Comparison of ENCODE assay signal across 8 cellular contexts in the genomic region with DNA sequence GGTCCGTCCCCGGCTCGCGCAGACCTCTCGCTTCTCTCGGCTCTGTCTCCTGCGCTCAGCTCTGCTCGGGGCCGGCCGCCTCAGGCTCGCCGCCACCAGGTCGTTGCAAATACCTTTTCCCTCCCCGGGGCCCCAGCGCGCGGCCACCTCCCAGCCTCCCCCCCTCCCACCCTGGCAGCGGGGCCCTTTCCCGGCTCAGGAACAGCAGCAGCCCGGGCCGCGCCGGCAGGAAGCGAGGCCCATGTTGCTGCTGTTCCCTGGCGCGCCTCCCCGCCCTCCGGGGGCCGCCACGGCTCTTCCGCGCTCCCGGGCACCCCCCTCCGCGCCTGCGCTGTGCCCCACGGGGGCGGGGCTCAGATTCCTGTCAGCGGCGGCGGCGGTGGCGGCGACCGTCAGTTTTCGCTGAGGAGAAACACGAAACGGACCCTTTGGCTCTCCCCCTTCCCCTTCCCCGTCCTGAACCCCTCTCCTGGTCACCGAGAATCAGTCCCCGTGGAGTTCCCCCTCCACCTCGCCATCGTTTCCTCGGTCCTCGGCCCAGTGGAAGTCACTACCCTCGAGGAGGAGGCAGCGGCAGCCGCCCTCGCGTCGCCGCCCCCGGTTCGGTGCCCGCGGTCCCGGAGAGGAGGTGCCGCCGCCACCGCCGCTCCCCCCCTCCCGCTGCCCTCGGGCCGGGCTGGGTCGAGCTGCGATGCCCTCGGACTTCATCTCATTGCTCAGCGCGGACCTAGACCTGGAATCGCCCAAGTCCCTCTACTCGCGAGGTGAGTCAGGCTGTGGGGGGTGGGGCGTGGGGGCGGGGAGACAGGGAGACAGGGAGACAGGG. TPM values are rescaled to one million over a fixed set of nuclear protein-coding genes. Genes with fewer than 3 reads are reported as not detected.
DNase-seq lines count a peak whose midpoint lies in the region; ATAC-seq, FAIRE-seq and TF ChIP-seq lines count a peak whose summit lies in the region.

A gene with protein sequence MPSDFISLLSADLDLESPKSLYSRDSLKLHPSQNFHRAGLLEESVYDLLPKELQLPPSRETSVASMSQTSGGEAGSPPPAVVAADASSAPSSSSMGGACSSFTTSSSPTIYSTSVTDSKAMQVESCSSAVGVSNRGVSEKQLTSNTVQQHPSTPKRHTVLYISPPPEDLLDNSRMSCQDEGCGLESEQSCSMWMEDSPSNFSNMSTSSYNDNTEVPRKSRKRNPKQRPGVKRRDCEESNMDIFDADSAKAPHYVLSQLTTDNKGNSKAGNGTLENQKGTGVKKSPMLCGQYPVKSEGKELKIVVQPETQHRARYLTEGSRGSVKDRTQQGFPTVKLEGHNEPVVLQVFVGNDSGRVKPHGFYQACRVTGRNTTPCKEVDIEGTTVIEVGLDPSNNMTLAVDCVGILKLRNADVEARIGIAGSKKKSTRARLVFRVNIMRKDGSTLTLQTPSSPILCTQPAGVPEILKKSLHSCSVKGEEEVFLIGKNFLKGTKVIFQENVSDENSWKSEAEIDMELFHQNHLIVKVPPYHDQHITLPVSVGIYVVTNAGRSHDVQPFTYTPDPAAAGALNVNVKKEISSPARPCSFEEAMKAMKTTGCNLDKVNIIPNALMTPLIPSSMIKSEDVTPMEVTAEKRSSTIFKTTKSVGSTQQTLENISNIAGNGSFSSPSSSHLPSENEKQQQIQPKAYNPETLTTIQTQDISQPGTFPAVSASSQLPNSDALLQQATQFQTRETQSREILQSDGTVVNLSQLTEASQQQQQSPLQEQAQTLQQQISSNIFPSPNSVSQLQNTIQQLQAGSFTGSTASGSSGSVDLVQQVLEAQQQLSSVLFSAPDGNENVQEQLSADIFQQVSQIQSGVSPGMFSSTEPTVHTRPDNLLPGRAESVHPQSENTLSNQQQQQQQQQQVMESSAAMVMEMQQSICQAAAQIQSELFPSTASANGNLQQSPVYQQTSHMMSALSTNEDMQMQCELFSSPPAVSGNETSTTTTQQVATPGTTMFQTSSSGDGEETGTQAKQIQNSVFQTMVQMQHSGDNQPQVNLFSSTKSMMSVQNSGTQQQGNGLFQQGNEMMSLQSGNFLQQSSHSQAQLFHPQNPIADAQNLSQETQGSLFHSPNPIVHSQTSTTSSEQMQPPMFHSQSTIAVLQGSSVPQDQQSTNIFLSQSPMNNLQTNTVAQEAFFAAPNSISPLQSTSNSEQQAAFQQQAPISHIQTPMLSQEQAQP (N-terminal part only) (plus strand): TSS at position 356 of the 826 bp plus-strand sequence. CDS start 336 bp downstream, at position 692.

- H3K4me1 ChIP-seq in A549 = peaks cover 51% of the 10 kb centered on the region

- peak within 1 kb of the TSS; percentile 97 to 99 for H3K27ac ChIP-seq in A549

- no peak for TF ChIP-seq EP300 in A549 (IDR thresholded peaks at IDR 0.05)

- POLR2A ChIA-PET in A549 (lab: Yijun Ruan, JAX) = interaction anchor here (0.6 to 5.5 kb wide), 4 partner anchors 12 to 170 kb away, joined by 3 to 36 read pairs (median 4); no protein-coding TSS in a partner anchor

- peak within 1 kb of the TSS; percentile 92 for H3K4me2 ChIP-seq in A549

- ATAC-seq in A549 (peak; percentile 80 to 82), GM18867 (IDR thresholded peaks at IDR 0.05; ENCODE audit: unreplicated experiment) (peak; percentile 54), HG03354 (IDR thresholded peaks at IDR 0.05; ENCODE audit: poor library complexity, severe bottlenecking, unreplicated experiment) (peak; percentile 41)

- H3K4me3 ChIP-seq in A549 (peak within 1 kb of the TSS; percentile 79), choroid plexus epithelial cell (ENCODE audit: low read depth, low read length) (peak within 1 kb of the TSS; percentile 92)

- DNase-seq in A549 (ENCODE audit: low read depth in 1 of 2, low spot score in 1 of 2) (peak; percentile 72 to 87), NCI-H510A (lab: John Stamatoyannopoulos, UW) (peak; percentile 69), choroid plexus epithelial cell (ENCODE audit: low read depth) (peak; percentile 83), kidney tubule cell (ENCODE audit: low spot score) (peak; percentile 92)
- peak; percentile 88 to 89 for DNase-seq in activated CD4-positive, alpha-beta T cell treated with anti-CD3 and anti-CD28 coated beads for 4 hours
- DNase-seq in stimulated activated CD4-positive, alpha-beta T cell treated with anti-CD3 and anti-CD28 coated beads, Interleukin-1b, Interleukin-23, amount 100 ng/mL, for 1 hour (ENCODE audit: low read depth in 2 of 2) = peak; percentile 72 to 89

- no peaks in the 10 kb centered on the region for H3K9me3 ChIP-seq in A549

- 0% methylated on average over 23 of the region's 84 CpGs for WGBS in A549 (ENCODE audit: missing lambda C conversion rate)

- TF ChIP-seq CTCF in A549 (IDR thresholded peaks at IDR 0.05) = no peak
- no peak for TF ChIP-seq CTCF in choroid plexus epithelial cell (conservative IDR thresholded peaks at IDR 0.05; ENCODE audit: low read depth, low read length)

- CTCF ChIA-PET in A549 (lab: Yijun Ruan, JAX) = interaction anchor here (0.5 to 3.3 kb wide), 7 partner anchors 17 to 167 kb away, joined by 3 to 17 read pairs (median 3); no protein-coding TSS in a partner anchor

- no peak for FAIRE-seq in A549 (lab: Jason Lieb, UNC)

- peak; percentile 60 for TF ChIP-seq POLR2A in A549 (IDR thresholded peaks at IDR 0.05; ENCODE audit: low read length)

- TF ChIP-seq RAD21 in A549 (conservative IDR thresholded peaks at IDR 0.05 in 1 of 2, IDR thresholded peaks at IDR 0.05 in 1 of 2) = peak; percentile 8 to 58; a peak in 4 of 5 replicates

TF ChIP-seq in A549, 52 proteins besides CTCF, POLR2A, EP300 and RAD21 (continues in another document):
- no peak for TF ChIP-seq FOSL2 (IDR thresholded peaks at IDR 0.05)
- TF ChIP-seq FOSL2 (CRISPR knock-in tag; IDR thresholded peaks at IDR 0.05) = peak; percentile 50
- peak; percentile 94 for TF ChIP-seq KDM5A (IDR thresholded peaks at IDR 0.05)
- TF ChIP-seq, protein P1, sequence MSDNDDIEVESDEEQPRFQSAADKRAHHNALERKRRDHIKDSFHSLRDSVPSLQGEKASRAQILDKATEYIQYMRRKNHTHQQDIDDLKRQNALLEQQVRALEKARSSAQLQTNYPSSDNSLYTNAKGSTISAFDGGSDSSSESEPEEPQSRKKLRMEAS (IDR thresholded peaks at IDR 0.05) = peak; percentile 84
- TF ChIP-seq, protein P2, sequence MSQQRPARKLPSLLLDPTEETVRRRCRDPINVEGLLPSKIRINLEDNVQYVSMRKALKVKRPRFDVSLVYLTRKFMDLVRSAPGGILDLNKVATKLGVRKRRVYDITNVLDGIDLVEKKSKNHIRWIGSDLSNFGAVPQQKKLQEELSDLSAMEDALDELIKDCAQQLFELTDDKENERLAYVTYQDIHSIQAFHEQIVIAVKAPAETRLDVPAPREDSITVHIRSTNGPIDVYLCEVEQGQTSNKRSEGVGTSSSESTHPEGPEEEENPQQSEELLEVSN (IDR thresholded peaks at IDR 0.05; ENCODE audit: borderline replicate concordance, low read depth) = 0 out of 2 replicates have a peak, but pooled peaks have one; percentile 60
- peak; percentile 88; the same call in 1 of the 2 replicates for TF ChIP-seq MYC (IDR thresholded peaks at IDR 0.05; ENCODE audit: borderline replicate concordance, low read length)
- TF ChIP-seq CHD2 (IDR thresholded peaks at IDR 0.05; ENCODE audit: low read length, partially characterized antibody) = peak; percentile 13
- TF ChIP-seq, protein P3, sequence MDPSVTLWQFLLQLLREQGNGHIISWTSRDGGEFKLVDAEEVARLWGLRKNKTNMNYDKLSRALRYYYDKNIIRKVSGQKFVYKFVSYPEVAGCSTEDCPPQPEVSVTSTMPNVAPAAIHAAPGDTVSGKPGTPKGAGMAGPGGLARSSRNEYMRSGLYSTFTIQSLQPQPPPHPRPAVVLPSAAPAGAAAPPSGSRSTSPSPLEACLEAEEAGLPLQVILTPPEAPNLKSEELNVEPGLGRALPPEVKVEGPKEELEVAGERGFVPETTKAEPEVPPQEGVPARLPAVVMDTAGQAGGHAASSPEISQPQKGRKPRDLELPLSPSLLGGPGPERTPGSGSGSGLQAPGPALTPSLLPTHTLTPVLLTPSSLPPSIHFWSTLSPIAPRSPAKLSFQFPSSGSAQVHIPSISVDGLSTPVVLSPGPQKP (IDR thresholded peaks at IDR 0.05; ENCODE audit: low read depth, low read length) = no peak
- TF ChIP-seq MAZ (IDR thresholded peaks at IDR 0.05; ENCODE audit: borderline replicate concordance, low read depth, low read length) = peak; percentile 92
- TF ChIP-seq ZC3H11A (IDR thresholded peaks at IDR 0.05) = no peak
- TF ChIP-seq, protein P4, sequence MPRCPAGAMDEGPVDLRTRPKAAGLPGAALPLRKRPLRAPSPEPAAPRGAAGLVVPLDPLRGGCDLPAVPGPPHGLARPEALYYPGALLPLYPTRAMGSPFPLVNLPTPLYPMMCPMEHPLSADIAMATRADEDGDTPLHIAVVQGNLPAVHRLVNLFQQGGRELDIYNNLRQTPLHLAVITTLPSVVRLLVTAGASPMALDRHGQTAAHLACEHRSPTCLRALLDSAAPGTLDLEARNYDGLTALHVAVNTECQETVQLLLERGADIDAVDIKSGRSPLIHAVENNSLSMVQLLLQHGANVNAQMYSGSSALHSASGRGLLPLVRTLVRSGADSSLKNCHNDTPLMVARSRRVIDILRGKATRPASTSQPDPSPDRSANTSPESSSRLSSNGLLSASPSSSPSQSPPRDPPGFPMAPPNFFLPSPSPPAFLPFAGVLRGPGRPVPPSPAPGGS (IDR thresholded peaks at IDR 0.05) = peak; percentile 90; the same call in 2 of the 3 replicates
- no peak for TF ChIP-seq HEYL (CRISPR knock-in tag; IDR thresholded peaks at IDR 0.05)
- peak; percentile 53 for TF ChIP-seq SMC3 (IDR thresholded peaks at IDR 0.05)
- TF ChIP-seq FOXS1 (CRISPR knock-in tag; IDR thresholded peaks at IDR 0.05) = 0 out of 2 replicates have a peak, but pooled peaks have one; percentile 29
- no peak for TF ChIP-seq BHLHE40 (IDR thresholded peaks at IDR 0.05; ENCODE audit: low read depth, low read length)
- TF ChIP-seq, protein P5, sequence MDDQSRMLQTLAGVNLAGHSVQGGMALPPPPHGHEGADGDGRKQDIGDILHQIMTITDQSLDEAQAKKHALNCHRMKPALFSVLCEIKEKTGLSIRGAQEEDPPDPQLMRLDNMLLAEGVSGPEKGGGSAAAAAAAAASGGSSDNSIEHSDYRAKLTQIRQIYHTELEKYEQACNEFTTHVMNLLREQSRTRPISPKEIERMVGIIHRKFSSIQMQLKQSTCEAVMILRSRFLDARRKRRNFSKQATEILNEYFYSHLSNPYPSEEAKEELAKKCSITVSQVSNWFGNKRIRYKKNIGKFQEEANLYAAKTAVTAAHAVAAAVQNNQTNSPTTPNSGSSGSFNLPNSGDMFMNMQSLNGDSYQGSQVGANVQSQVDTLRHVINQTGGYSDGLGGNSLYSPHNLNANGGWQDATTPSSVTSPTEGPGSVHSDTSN (IDR thresholded peaks at IDR 0.05) = peak; percentile 68; the same call in 1 of the 2 replicates

RNA-seq across cellular contexts. Expression of the gene that starts here (rescaled TPM):
- 45.1 and 48.3 TPM in 2 replicates for polyA plus RNA-seq in A549 (2011; rRNA removed)
- polyA plus RNA-seq in A549 (2012; cell fraction: cytosol; rRNA removed) = 3.1 and 4.9 TPM in 2 replicates
- polyA plus RNA-seq in A549 (2012; cell fraction: nucleus; rRNA removed) = 8.0 and 9.6 TPM in 2 replicates
- polyA plus RNA-seq in A549 (2017; fragmentation: RNase III; extraction: RNeasy Plus Mini Kit Qiagen cat#74134 plus additional on column Dnase treatment) = 8.2 to 9.5 TPM (median 8.3 TPM) in 3 replicates
- polyA minus RNA-seq in A549 (2011; rRNA and poly(A)+ RNA removed) = 75.4 and 86.1 TPM in 2 replicates

Comparison
In these comparisons a context has a peak if more than half of its experiments do, and no peak if none do; other contexts are left out.
1. Peak in every context shown above with its lines: DNase-seq, ATAC-seq, H3K4me3 ChIP-seq and H3K27ac ChIP-seq.